Comparison of ENCODE assay signal across 19 cellular contexts in genomic region chr13:113084094-113084942, GRCh38. TPM values are rescaled to one million over a fixed set of nuclear protein-coding genes. Genes with fewer than 3 reads are reported as not detected.
DNase-seq lines count a peak whose midpoint lies in the region; ATAC-seq and TF ChIP-seq lines count a peak whose summit lies in the region.
"Had no signal": no experiment of that assay in that cellular context is flagged by ENCODE, and none has a peak within 500 bp of the region (broad histone marks: within the 10 kb centered on the region; RNA-seq: fewer than 3 reads in every experiment).

No MANE protein-coding gene starts in this region.

- H2AFZ ChIP-seq in hepatocyte, result no peak overlapping the region

- H3K27me3 ChIP-seq in left ventricle myocardium inferior (ENCODE audit: low read depth) (no peaks in the 10 kb centered on the region), thyroid gland (no peaks in the 10 kb centered on the region), hepatocyte (no peaks in the 10 kb centered on the region)
- H3K27me3 ChIP-seq: SJCRH30, uterus had no signal

- peak; percentile 39 for DNase-seq in Right ventricle myocardium inferior (ENCODE audit: missing footprints)
- DNase-seq in left cardiac atrium, result no peak
- no peak for DNase-seq in astrocyte of the cerebellum (ENCODE audit: low read depth)
- DNase-seq in left ventricle myocardium inferior, result no peak
- no peak for DNase-seq in thyroid gland
- no peak for DNase-seq in central memory CD4-positive, alpha-beta T cell
- no peak for DNase-seq in head of caudate nucleus
- no peak for DNase-seq in hepatocyte (ENCODE audit: low spot score)
- DNase-seq: activated CD4-positive, alpha-beta T cell treated with anti-CD3 and anti-CD28 coated beads, Interleukin-2, amount 10 ng/mL, durations not matched to agents 7 days and 5 days; activated T-cell treated with anti-CD3 and anti-CD28 coated beads for 4 hours; Calu3; GF-D8; KBM-7; NCI-H446 treated with DMSO at 0.1 percent for 48 hours; stimulated activated naive B cell treated with anti-CD40 and anti-IgM and Interleukin-4, amounts not matched to agents 10 μg/mL and 1 μg/mL and 100 μg/mL, for 72 hours; T-helper 9 cell; uterus had no signal

- H3K4me3 ChIP-seq in astrocyte of the cerebellum (ENCODE audit: low read depth, low read length) (no peak overlapping the region), left ventricle myocardium inferior (no peak overlapping the region), thyroid gland (replicated peaks in 1 of 3) (no peak overlapping the region), hepatocyte (no peak overlapping the region)
- H3K4me3 ChIP-seq: SJCRH30, skin epidermis, uterus had no signal

- no peaks in the 10 kb centered on the region for H3K79me2 ChIP-seq in hepatocyte

- TF ChIP-seq POLR2A in thyroid gland (IDR thresholded peaks at IDR 0.05), result no peak

- in situ Hi-C loops in astrocyte of the cerebellum (cut with HindIII; ENCODE audit: low sequenced_read_pairs), result no loop called here

- H3K4me2 ChIP-seq in hepatocyte, result no peak overlapping the region

- TF ChIP-seq CTCF in astrocyte of the cerebellum (IDR thresholded peaks at IDR 0.05; ENCODE audit: low read depth, low read length, missing control alignments) (peak; percentile 27), left ventricle myocardium inferior (IDR thresholded peaks at IDR 0.05; ENCODE audit: borderline replicate concordance) (no peak), thyroid gland (IDR thresholded peaks at IDR 0.05) (peak in 1 of 6 experiments; percentile 12), hepatocyte (IDR thresholded peaks at IDR 0.05; ENCODE audit: poor library complexity) (no peak)

- H3K36me3 ChIP-seq in left ventricle myocardium inferior (peaks cover 60% of the 10 kb centered on the region), thyroid gland (peaks cover 5 to 27% of the 10 kb centered on the region in 2 donors), hepatocyte (replicated peaks; ENCODE audit: insufficient read depth, low read depth) (no peaks in the 10 kb centered on the region)
- H3K36me3 ChIP-seq: SJCRH30, uterus had no signal

- H3K27ac ChIP-seq in left ventricle myocardium inferior (replicated peaks), result peak overlapping the region; percentile 54
- H3K27ac ChIP-seq in thyroid gland, result peak overlapping the region; percentile 1 to 61 (median 19)
- no peak overlapping the region for H3K27ac ChIP-seq in hepatocyte
- H3K27ac ChIP-seq: SJCRH30, uterus had no signal

- intact Hi-C loops in Right ventricle myocardium inferior (cut with DNase I), result no loop called here
- intact Hi-C loops in left cardiac atrium (cut with DNase I), result no loop called here
- intact Hi-C loops in left ventricle myocardium inferior (cut with micrococcal nuclease), result no loop called here
- intact Hi-C loops in thyroid gland (cut with DNase I), result no loop called here
- intact Hi-C loops in head of caudate nucleus (cut with DNase I), result no loop called here

- no peaks in the 10 kb centered on the region for H4K20me1 ChIP-seq in hepatocyte (ENCODE audit: insufficient read depth, poor library complexity, severe bottlenecking)

- H3K9me3 ChIP-seq in left ventricle myocardium inferior (replicated peaks) (no peaks in the 10 kb centered on the region), thyroid gland (no peaks in the 10 kb centered on the region), hepatocyte (ENCODE audit: low read depth) (no peaks in the 10 kb centered on the region)
- H3K9me3 ChIP-seq: SJCRH30, uterus had no signal

- H3K9me2 ChIP-seq in hepatocyte (replicated peaks; ENCODE audit: insufficient read depth), result no peaks in the 10 kb centered on the region

- 92 to 93% methylated on average over 25 of the region's 25 CpGs for WGBS in thyroid gland, 2 donors
- WGBS in hepatocyte (ENCODE audit: low lambda C conversion rate, missing lambda C conversion rate), result 90% methylated on average over 25 of the region's 25 CpGs

- peaks cover 16% of the 10 kb centered on the region for H3K4me1 ChIP-seq in left ventricle myocardium inferior
- H3K4me1 ChIP-seq in thyroid gland, result peaks cover 7 to 14% of the 10 kb centered on the region in 2 donors
- H3K4me1 ChIP-seq in hepatocyte (ENCODE audit: insufficient read depth), result no peaks in the 10 kb centered on the region
- H3K4me1 ChIP-seq: SJCRH30, uterus had no signal

- no peak for ATAC-seq in Right ventricle myocardium inferior
- no peak for ATAC-seq in left cardiac atrium
- ATAC-seq: stimulated activated naive B cell treated with anti-CD40 and anti-IgM and Interleukin-4, amounts not matched to agents 10 μg/mL and 1 μg/mL and 100 μg/mL, for 72 hours had no signal

RNA-seq across cellular contexts. Expression of gene F7, which starts 21.3 kb away (rescaled TPM):
- not detected for total RNA-seq in Right ventricle myocardium inferior
- under 1 TPM; 0.16 to 0.29 TPM for total RNA-seq in left cardiac atrium
- not detected for total RNA-seq in left ventricle myocardium inferior
- not detected for total RNA-seq in thyroid gland
- total RNA-seq in hepatocyte, result 20.2 and 24.0 TPM in 2 replicates
- polyA plus RNA-seq in hepatocyte, result 7.0 and 12.6 TPM in 2 replicates
- total RNA-seq: activated CD4-positive, alpha-beta T cell treated with anti-CD3 and anti-CD28 coated beads, Interleukin-2, amount 10 ng/mL, durations not matched to agents 7 days and 5 days; Calu3; SJCRH30 had no signal

RNA-seq across cellular contexts. Expression of gene F10, which starts 38.3 kb away (rescaled TPM):
- total RNA-seq in Right ventricle myocardium inferior (5.2 TPM), left cardiac atrium (10 to 100 TPM; 17.5 to 19.6 TPM), left ventricle myocardium inferior (3.5 TPM), thyroid gland (10 to 100 TPM in 1 of 4 donors, 1 to 10 TPM in 3; 4.0 to 19.9 (median 7.0) TPM), hepatocyte (127 and 148 TPM in 2 replicates)
- polyA plus RNA-seq in hepatocyte, result 141 and 143 TPM in 2 replicates
- total RNA-seq: activated CD4-positive, alpha-beta T cell treated with anti-CD3 and anti-CD28 coated beads, Interleukin-2, amount 10 ng/mL, durations not matched to agents 7 days and 5 days; Calu3 had no signal

Comparison
In these comparisons a context has a peak if more than half of its experiments do, and no peak if none do; other contexts are left out.
1. RNA of gene F7, which starts 21.3 kb away (total RNA-seq): 20.2 to 24.0 TPM in hepatocyte; 0.16 to 0.29 TPM in left cardiac atrium, not detected in thyroid gland, not detected in left ventricle myocardium inferior (single experiment) and not detected in Right ventricle myocardium inferior (single experiment); every median in the first group is over 10 times any median in the second.